11 cellular contexts compared by ENCODE assay signal in the genomic region with DNA sequence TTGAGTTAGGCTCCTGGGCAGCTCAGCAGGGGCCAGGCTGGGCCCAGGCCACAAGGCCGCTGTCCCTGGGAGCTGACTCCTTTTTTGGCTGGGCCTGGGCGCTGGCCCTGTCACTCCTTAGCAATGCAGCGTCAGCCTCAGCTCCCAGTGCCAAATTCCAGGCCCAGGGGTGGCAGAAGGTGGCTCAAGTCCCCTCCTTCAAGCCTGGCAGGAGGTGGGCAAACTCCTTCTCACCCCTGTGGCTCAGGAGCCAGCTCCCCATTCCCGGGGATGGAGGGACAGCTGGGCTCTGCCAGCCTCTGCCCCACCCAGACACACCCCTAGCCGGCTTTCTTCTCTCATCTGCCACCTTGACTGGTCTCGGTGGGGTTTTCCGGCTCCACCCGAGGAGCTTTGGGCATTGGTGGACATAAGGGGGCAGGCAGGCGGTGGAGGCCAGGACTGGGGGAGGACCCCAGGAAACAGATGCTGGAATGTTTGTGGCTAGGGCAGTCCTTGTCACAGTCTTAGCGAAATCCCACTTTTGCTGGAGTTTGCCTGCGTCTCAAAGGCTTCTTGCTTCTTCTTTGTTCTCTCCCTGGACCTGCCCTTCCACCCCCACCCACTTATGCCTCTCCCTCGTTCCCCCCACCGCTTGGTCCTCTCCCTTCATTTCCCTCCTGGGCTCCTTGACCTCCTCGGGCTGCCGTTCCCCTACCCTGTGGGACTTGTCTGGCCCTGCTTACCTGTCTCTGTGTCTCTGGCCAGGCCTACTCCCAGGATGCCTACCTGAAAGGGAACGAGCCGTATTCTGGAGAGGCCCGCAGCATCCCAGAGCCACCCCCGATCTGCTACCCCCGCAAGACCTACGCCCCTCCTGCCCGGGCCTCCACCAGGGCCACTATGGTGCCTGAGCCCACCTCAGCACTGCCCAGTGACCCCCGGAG. TPM values are rescaled to one million over a fixed set of nuclear protein-coding genes. Genes with fewer than 3 reads are reported as not detected.
DNase-seq lines count a peak whose midpoint lies in the region; ATAC-seq, FAIRE-seq and TF ChIP-seq lines count a peak whose summit lies in the region.
"Had no signal": no experiment of that assay in that cellular context is flagged by ENCODE, and none has a peak within 500 bp of the region (broad histone marks: within the 10 kb centered on the region; RNA-seq: fewer than 3 reads in every experiment).

No MANE protein-coding gene starts in this region.

- FAIRE-seq in RCC 7860 (lab: Jason Lieb, UNC), result no peak

- H3K9me3 Mint-ChIP-seq in nephron progenitor cell, result no peaks in the 10 kb centered on the region
- H3K9me3 Mint-ChIP-seq in activated naive CD4-positive, alpha-beta T cell treated with anti-CD3 and anti-CD28 coated beads for 36 hours, result no peaks in the 10 kb centered on the region

- H3K4me1 Mint-ChIP-seq in nephron progenitor cell, result peaks cover 65% of the 10 kb centered on the region
- no peaks in the 10 kb centered on the region for H3K4me1 Mint-ChIP-seq in activated naive CD4-positive, alpha-beta T cell treated with anti-CD3 and anti-CD28 coated beads for 36 hours (ENCODE audit: low read depth)
- H3K4me1 Mint-ChIP-seq: CD4-positive, CD25-positive, alpha-beta regulatory T cell had no signal

- peak overlapping the region; percentile 79 for H3K4me3 Mint-ChIP-seq in nephron progenitor cell
- H3K4me3 Mint-ChIP-seq in activated naive CD4-positive, alpha-beta T cell treated with anti-CD3 and anti-CD28 coated beads for 36 hours, result no peak overlapping the region
- H3K4me3 Mint-ChIP-seq: activated naive CD8-positive, alpha-beta T cell; CD4-positive, CD25-positive, alpha-beta regulatory T cell had no signal

- CTCF ChIA-PET in activated naive CD4-positive, alpha-beta T cell treated with anti-CD3 and anti-CD28 coated beads for 36 hours (lab: Charles Lee), result no interaction called here

- no peak for TF ChIP-seq CTCF in nephron progenitor cell (IDR thresholded peaks at IDR 0.05)

- peaks cover 9% of the 10 kb centered on the region for H3K27me3 Mint-ChIP-seq in nephron progenitor cell (ENCODE audit: low read depth, poor library complexity)
- no peaks in the 10 kb centered on the region for H3K27me3 Mint-ChIP-seq in activated naive CD4-positive, alpha-beta T cell treated with anti-CD3 and anti-CD28 coated beads for 36 hours (ENCODE audit: low read depth)
- H3K27me3 Mint-ChIP-seq: activated naive CD8-positive, alpha-beta T cell; CD4-positive, CD25-positive, alpha-beta regulatory T cell had no signal

- intact Hi-C loops in activated naive CD4-positive, alpha-beta T cell treated with anti-CD3 and anti-CD28 coated beads for 36 hours (cut with micrococcal nuclease), result no loop called here

- DNase-seq in ACHN (peak; percentile 58), RCC 7860 (ENCODE audit: low spot score) (peak; percentile 10), nephron progenitor cell (no peak), NCI-H510A treated with DMSO at 0.1 percent for 48 hours (lab: John Stamatoyannopoulos, UW) (no peak), NOMO-1 treated with DMSO at 0.1 percent for 48 hours (lab: John Stamatoyannopoulos, UW; ENCODE audit: unreplicated experiment) (no peak)
- DNase-seq in activated naive CD4-positive, alpha-beta T cell treated with anti-CD3 and anti-CD28 coated beads for 36 hours, result no peak
- DNase-seq: CD4-positive, CD25-positive, alpha-beta regulatory T cell; NCI-H446 treated with DMSO at 0.1 percent for 48 hours had no signal

- in situ Hi-C loops in ACHN (cut with HindIII; ENCODE audit: low pct_ligation_motif_present, low pct_unique_long_range_greater_than_20kb, low sequenced_read_pairs), result no loop called here

- peak overlapping the region; percentile 68 for H3K27ac Mint-ChIP-seq in nephron progenitor cell
- no peak overlapping the region for H3K27ac Mint-ChIP-seq in activated naive CD4-positive, alpha-beta T cell treated with anti-CD3 and anti-CD28 coated beads for 36 hours
- H3K27ac Mint-ChIP-seq: activated naive CD8-positive, alpha-beta T cell had no signal

- H3K36me3 Mint-ChIP-seq in nephron progenitor cell (ENCODE audit: low read depth), result peaks cover 28% of the 10 kb centered on the region
- H3K36me3 Mint-ChIP-seq in activated naive CD4-positive, alpha-beta T cell treated with anti-CD3 and anti-CD28 coated beads for 36 hours (ENCODE audit: low read depth), result no peaks in the 10 kb centered on the region
- H3K36me3 Mint-ChIP-seq: activated naive CD8-positive, alpha-beta T cell; CD4-positive, CD25-positive, alpha-beta regulatory T cell had no signal

- ATAC-seq in esophagus mucosa, result peak; percentile 44
- ATAC-seq in activated CD4-positive, CD25-positive, alpha-beta regulatory T cell treated with anti-CD3 and anti-CD28 coated beads, Interleukin-2, amount 50 U/mL, for 24 hours, result no peak

RNA-seq across cellular contexts. Expression of a gene that starts 37.4 kb away (rescaled TPM):
- 148 TPM for total RNA-seq in esophagus mucosa
- 1 to 10 TPM in 1 of 2 experiments, under 1 TPM in 1; 0.52 to 1.0 TPM for total RNA-seq in activated naive CD4-positive, alpha-beta T cell treated with anti-CD3 and anti-CD28 coated beads for 36 hours

Comparison
In these comparisons a context has a peak if more than half of its experiments do, and no peak if none do; other contexts are left out.
1. DNase-seq: peak in ACHN (single experiment) and RCC 7860 (single experiment); none in nephron progenitor cell (single experiment), NCI-H510A treated with DMSO at 0.1 percent for 48 hours (single experiment), NOMO-1 treated with DMSO at 0.1 percent for 48 hours (single experiment) and activated naive CD4-positive, alpha-beta T cell treated with anti-CD3 and anti-CD28 coated beads for 36 hours (single experiment).
2. RNA of a gene that starts 37.4 kb away (total RNA-seq): 148 TPM in esophagus mucosa (single experiment); 0.52 to 1.0 TPM in activated naive CD4-positive, alpha-beta T cell treated with anti-CD3 and anti-CD28 coated beads for 36 hours; every median in the first group is over 10 times any median in the second.